Comparison of ENCODE assay signal across 7 cellular contexts in the genomic region with DNA sequence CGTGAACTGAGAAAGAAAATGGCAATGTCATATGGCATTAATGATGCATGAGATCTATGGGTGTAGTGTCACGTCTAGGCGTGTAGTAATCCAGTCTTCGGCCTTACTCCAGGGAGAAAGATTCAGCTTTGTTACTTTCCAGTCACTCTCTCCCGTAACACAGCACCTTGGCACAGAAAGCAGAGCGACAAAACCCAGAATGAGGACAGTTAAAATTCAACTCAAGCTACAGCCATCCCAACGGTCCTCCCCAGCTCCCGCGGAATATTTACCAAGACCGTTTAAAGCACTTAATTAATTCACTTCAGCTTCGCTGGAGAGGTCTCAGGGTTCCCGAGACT. TPM values are rescaled to one million over a fixed set of nuclear protein-coding genes. Genes with fewer than 3 reads are reported as not detected.
DNase-seq lines count a peak whose midpoint lies in the region; ATAC-seq and TF ChIP-seq lines count a peak whose summit lies in the region.

No MANE protein-coding gene starts in this region.

- no peaks in the 10 kb centered on the region for H3K36me3 ChIP-seq in adrenal gland (replicated peaks in 1 of 2)

- no peaks in the 10 kb centered on the region for H3K9me3 ChIP-seq in adrenal gland (replicated peaks in 1 of 3)

- H3K27ac ChIP-seq in adrenal gland = peak overlapping the region in 4 of 5 donors; percentile 48 to 94 (median 84)

- peak overlapping the region in 4 of 6 donors; percentile 15 to 74 (median 65) for H3K27ac Mint-ChIP-seq in immature natural killer cell
- H3K27ac Mint-ChIP-seq in stimulated activated naive B cell treated with anti-CD40 and anti-IgM and Interleukin-4, amounts not matched to agents 10 μg/mL and 1 μg/mL and 100 μg/mL, for 72 hours = peak overlapping the region; percentile 72

- H3K4me3 Mint-ChIP-seq in immature natural killer cell = peak overlapping the region; percentile 82 to 90 (median 85)
- peak overlapping the region; percentile 79 to 87 for H3K4me3 Mint-ChIP-seq in stimulated activated naive B cell treated with anti-CD40 and anti-IgM and Interleukin-4, amounts not matched to agents 10 μg/mL and 1 μg/mL and 100 μg/mL, for 72 hours

- H3K36me3 Mint-ChIP-seq in immature natural killer cell = no peaks in the 10 kb centered on the region
- H3K36me3 Mint-ChIP-seq in stimulated activated naive B cell treated with anti-CD40 and anti-IgM and Interleukin-4, amounts not matched to agents 10 μg/mL and 1 μg/mL and 100 μg/mL, for 72 hours = no peaks in the 10 kb centered on the region

- TF ChIP-seq CTCF in adrenal gland (IDR thresholded peaks at IDR 0.05) = no peak

- H3K4me1 ChIP-seq in adrenal gland (replicated peaks in 1 of 2) = peaks cover 3 to 23% of the 10 kb centered on the region in 2 donors

- H3K27me3 Mint-ChIP-seq in immature natural killer cell (ENCODE audit: low read depth in 3 of 3) = peaks cover 2 to 15% (median 7%) of the 10 kb centered on the region in 3 donors
- H3K27me3 Mint-ChIP-seq in stimulated activated naive B cell treated with anti-CD40 and anti-IgM and Interleukin-4, amounts not matched to agents 10 μg/mL and 1 μg/mL and 100 μg/mL, for 72 hours = peaks cover 6 to 21% of the 10 kb centered on the region in 2 donors

- H3K4me3 ChIP-seq in adrenal gland = peak overlapping the region in 2 of 4 donors; percentile 60 to 83

- no peaks in the 10 kb centered on the region for H3K27me3 ChIP-seq in adrenal gland

- TF ChIP-seq POLR2A in adrenal gland (IDR thresholded peaks at IDR 0.05) = no peak

- 24 to 32% (median 27%) methylated on average over 12 of the region's 12 CpGs for WGBS in adrenal gland, 4 donors

- intact Hi-C loops in adrenal gland (cut with DNase I) = loop anchor here (5.0 to 10.0 kb wide), 4 partner anchors 100 to 308 kb away; no protein-coding TSS in a partner anchor

- H3K4me1 Mint-ChIP-seq in immature natural killer cell = peaks cover 41 to 59% of the 10 kb centered on the region in 2 donors
- H3K4me1 Mint-ChIP-seq in stimulated activated naive B cell treated with anti-CD40 and anti-IgM and Interleukin-4, amounts not matched to agents 10 μg/mL and 1 μg/mL and 100 μg/mL, for 72 hours = peaks cover 40 to 49% of the 10 kb centered on the region in 2 donors

- H3K9me3 Mint-ChIP-seq in immature natural killer cell = no peaks in the 10 kb centered on the region
- H3K9me3 Mint-ChIP-seq in stimulated activated naive B cell treated with anti-CD40 and anti-IgM and Interleukin-4, amounts not matched to agents 10 μg/mL and 1 μg/mL and 100 μg/mL, for 72 hours = no peaks in the 10 kb centered on the region

- DNase-seq in HT-29 (ENCODE audit: low spot score) (peak; percentile 26), adrenal gland (peak in 1 of 7 donors; percentile 25), immature natural killer cell (no peak), COLO668 (lab: John Stamatoyannopoulos, UW; ENCODE audit: unreplicated experiment) (no peak), 8988T (no peak)
- DNase-seq in stimulated activated naive B cell treated with anti-CD40 and anti-IgM and Interleukin-4, amounts not matched to agents 10 μg/mL and 1 μg/mL and 100 μg/mL, for 72 hours = no peak

- no peak for ATAC-seq in stimulated activated naive B cell treated with anti-CD40 and anti-IgM and Interleukin-4, amounts not matched to agents 10 μg/mL and 1 μg/mL and 100 μg/mL, for 72 hours (replicated peaks)
- no peak for ATAC-seq in HG02642 (IDR thresholded peaks at IDR 0.05; ENCODE audit: poor library complexity, unreplicated experiment)

RNA-seq across cellular contexts. Expression of gene CRIM1, which starts 0.8 kb away (rescaled TPM):
- total RNA-seq in HT-29 (2014; rRNA removed; shearing (Covaris generic)) = 14.6 and 21.7 TPM in 2 replicates
- 10 to 100 TPM; 19.1 to 66.3 (median 41.8) TPM for total RNA-seq in adrenal gland
- polyA plus RNA-seq in adrenal gland = 10 to 100 TPM in 2 of 3 donors, 1 to 10 TPM in 1; 7.6 to 12.4 (median 10.8) TPM
- 1 to 10 TPM; 1.9 to 3.3 (median 3.0) TPM for polyA plus RNA-seq in immature natural killer cell
